In the genomic region with DNA sequence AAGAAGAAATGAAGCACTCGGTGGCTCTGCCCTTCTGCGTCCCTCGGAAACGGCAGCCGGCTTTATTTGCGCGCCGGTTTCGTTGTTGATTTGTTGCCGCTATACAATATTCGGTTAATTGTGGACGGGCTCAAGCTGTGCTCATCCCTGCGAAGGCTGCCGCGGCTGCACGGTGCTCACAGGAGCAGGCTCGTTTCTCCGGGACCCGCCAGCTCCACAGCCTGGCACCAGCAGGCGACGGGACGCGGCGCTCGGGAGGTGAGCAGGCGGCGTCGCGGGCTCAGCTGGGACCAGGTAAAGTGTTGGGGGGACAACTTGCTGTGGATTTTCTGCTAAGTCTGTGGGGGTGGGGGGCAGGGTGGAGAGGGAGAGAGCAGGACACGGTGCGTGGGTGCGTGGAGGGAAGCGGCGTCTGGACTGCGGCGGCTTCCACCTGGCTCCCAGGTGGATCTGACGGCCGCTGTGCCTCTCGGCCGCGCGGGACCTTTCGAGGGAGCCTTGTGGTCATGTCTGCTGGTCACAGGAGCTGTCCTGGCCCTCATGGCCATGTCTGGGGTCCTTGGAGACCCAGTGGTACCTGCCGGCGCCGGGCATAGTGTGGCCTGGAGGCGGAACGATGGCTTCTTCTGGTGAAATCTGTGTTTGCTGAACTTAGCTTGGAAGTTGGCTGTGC, we compare ENCODE assay signal across 23 cellular contexts.
A peak's percentile ranks its signal among the peaks of the same experiment; 100 is the strongest.
DNase-seq lines count a peak whose midpoint lies in the region; ATAC-seq and TF ChIP-seq lines count a peak whose summit lies in the region.
"Had no signal": no experiment of that assay in that cellular context is flagged by ENCODE, and none has a peak within 500 bp of the region (broad histone marks: within the 10 kb centered on the region; RNA-seq: fewer than 3 reads in every experiment).

No MANE protein-coding gene starts in this region.

- intact Hi-C loops in posterior cingulate gyrus (cut with DNase I): no loop called here

- H3K4me1 Mint-ChIP-seq in T-helper 17 cell: no peaks in the 10 kb centered on the region

- POLR2A ChIA-PET in HEK293 (lab: Yijun Ruan, JAX): no interaction called here

- no peak for ATAC-seq in T-helper 17 cell
- ATAC-seq: right lobe of liver had no signal

- no peak overlapping the region for H3K27ac ChIP-seq in HEK293 (ENCODE audit: extremely low read depth, low read depth, low read length)
- no peak overlapping the region for H3K27ac ChIP-seq in substantia nigra (ENCODE audit: low read depth, low read length, poor library complexity, severe bottlenecking)
- H3K27ac ChIP-seq: BLaER1, epithelial cell of prostate, HL-60, right lobe of liver, SJSA1 had no signal

- H3K9me3 ChIP-seq in HEK293 (ENCODE audit: control insufficient read depth, insufficient read depth, low read depth, low read length) (no peaks in the 10 kb centered on the region), T-helper 17 cell (ENCODE audit: control insufficient read depth, low read length, poor library complexity, severe bottlenecking) (no peaks in the 10 kb centered on the region)
- H3K9me3 ChIP-seq: BLaER1, right lobe of liver had no signal

- H3K27ac Mint-ChIP-seq in T-helper 17 cell: no peak overlapping the region
- H3K27ac Mint-ChIP-seq: activated CD4-positive, alpha-beta memory T cell treated with anti-CD3 and anti-CD28 coated beads for 36 hours; T-helper 2 cell treated with Interferon-gamma antibody and Interleukin-4, amounts not matched to agents 5 μg/mL and 100 μg/mL, for 36 hours had no signal

- CTCF ChIA-PET in HEK293 (lab: Yijun Ruan, JAX): interaction anchor here (0.7 to 1.0 kb wide), 2 partner anchors 22 to 343 kb away, joined by 3 read pairs; no protein-coding TSS in a partner anchor

- no peaks in the 10 kb centered on the region for H3K4me1 ChIP-seq in HEK293 (ENCODE audit: control insufficient read depth, insufficient read depth, low read length)
- H3K4me1 ChIP-seq: BLaER1, right lobe of liver, SJSA1 had no signal

- peak overlapping the region; percentile 18 for H3K4me3 ChIP-seq in HEK293 (ENCODE audit: low read depth, low read length)
- H3K4me3 ChIP-seq: BLaER1, hepatocyte, right lobe of liver, SJSA1 had no signal

- peaks cover 47% of the 10 kb centered on the region for H3K27me3 Mint-ChIP-seq in T-helper 17 cell

- no peak for TF ChIP-seq CTCF in HEK293 (tag by site-specific recombination; IDR thresholded peaks at IDR 0.05)

- H3K4me3 Mint-ChIP-seq in T-helper 17 cell: no peak overlapping the region
- H3K4me3 Mint-ChIP-seq: activated CD4-positive, alpha-beta memory T cell treated with anti-CD3 and anti-CD28 coated beads for 36 hours; T-helper 2 cell treated with Interferon-gamma antibody and Interleukin-4, amounts not matched to agents 5 μg/mL and 100 μg/mL, for 36 hours had no signal

- no peaks in the 10 kb centered on the region for H3K36me3 Mint-ChIP-seq in T-helper 17 cell (ENCODE audit: low read depth)
- H3K36me3 Mint-ChIP-seq: activated CD4-positive, alpha-beta memory T cell treated with anti-CD3 and anti-CD28 coated beads for 36 hours had no signal

- H3K36me3 ChIP-seq in HEK293 (ENCODE audit: control insufficient read depth in 2 of 2, insufficient read depth in 1 of 2, low read length in 2 of 2): no peaks in the 10 kb centered on the region
- H3K36me3 ChIP-seq: BLaER1, right lobe of liver, SJSA1 had no signal

- DNase-seq in NCI-H2081 (lab: John Stamatoyannopoulos, UW) (peak; percentile 43 to 61), NCI-H2081 treated with DMSO at 0.1 percent for 48 hours (lab: John Stamatoyannopoulos, UW) (no peak), cerebellar cortex (ENCODE audit: low spot score) (peak; percentile 8), posterior cingulate gyrus (peak in 6 of 10 donors; percentile 27 to 88 (median 62)), substantia nigra (lab: John Stamatoyannopoulos, UW) (no peak), T-helper 17 cell (no peak)
- DNase-seq in activated CD4-positive, alpha-beta T cell treated with anti-CD3 and anti-CD28 coated beads for 1 hour: no peak
- DNase-seq: activated CD4-positive, alpha-beta memory T cell treated with anti-CD3 and anti-CD28 coated beads for 36 hours; activated naive CD4-positive, alpha-beta T cell treated with Interleukin-2 at 50 U/mL for 16 hours; activated T-cell treated with anti-CD3 and anti-CD28 coated beads, Interleukin-2, amount 50 U/mL, for 1 hour; amygdala; Calu3; EL; NCI-H1694 treated with DMSO at 0.1 percent for 48 hours; NCI-H524 treated with DMSO at 0.1 percent for 48 hours; right lobe of liver had no signal

TF ChIP-seq in HEK293, 187 proteins besides CTCF, POLR2A, EP300 and RAD21:
- TF ChIP-seq ZNF335 (tag by site-specific recombination; conservative IDR thresholded peaks at IDR 0.05): peak; percentile 43; the same call in 1 of the 2 replicates
- TF ChIP-seq ZBTB26 (tag by site-specific recombination; optimal IDR thresholded peaks at IDR 0.05): peak; percentile 21
- TF ChIP-seq ZBTB17 (tag by site-specific recombination; IDR thresholded peaks at IDR 0.05): peak; percentile 51
- TF ChIP-seq SP7 (tag by site-specific recombination; IDR thresholded peaks at IDR 0.05): no peak
- TF ChIP-seq ZFP69B (tag by site-specific recombination; IDR thresholded peaks at IDR 0.05): no peak
- peak; percentile 52 for TF ChIP-seq ZFHX2 (tag by site-specific recombination; conservative IDR thresholded peaks at IDR 0.05)
TF ChIP-seq in HEK293: peak in this region for 4.

Comparison
In these comparisons a context has a peak if more than half of its experiments do, and no peak if none do; other contexts are left out.
1. DNase-seq: peak in NCI-H2081 (2 of 2), cerebellar cortex (single experiment) and posterior cingulate gyrus (6 of 10); none in NCI-H2081 treated with DMSO at 0.1 percent for 48 hours (single experiment), substantia nigra (0 of 49), activated CD4-positive, alpha-beta T cell treated with anti-CD3 and anti-CD28 coated beads for 1 hour (single experiment) and T-helper 17 cell (0 of 3).